Comparison of ENCODE assay signal across 9 cellular contexts in genomic region chr13:54234607-54235006, GRCh38.
"Had no signal": no experiment of that assay in that cellular context is flagged by ENCODE, and none has a peak within 500 bp of the region (broad histone marks: within the 10 kb centered on the region; RNA-seq: fewer than 3 reads in every experiment).

No MANE protein-coding gene starts in this region.

- H3K4me3 ChIP-seq: GM23248, GM23338, HAP-1 had no signal

- H3K4me2 ChIP-seq: GM23338 had no signal

- H3K4me1 ChIP-seq: HAP-1 had no signal

- H3K9me3 ChIP-seq: HAP-1 had no signal

- H3K4me3 Mint-ChIP-seq: GM23338, H9, HFFc6 had no signal

- H3K9me3 Mint-ChIP-seq: GM23338, H9 had no signal

- H3K27ac ChIP-seq: GM23248 had no signal

- H3K27ac Mint-ChIP-seq: GM23338, H9, HFFc6 had no signal

- H3K9ac ChIP-seq: GM23248 had no signal

- H3K36me3 ChIP-seq: HAP-1 had no signal

- DNase-seq: GM23248, GOT3, H7, H9, HCEC 1CT, HFFc6 had no signal

- ATAC-seq: GM23338, HCT116 had no signal

- H2AFZ ChIP-seq: GM23248, GM23338 had no signal
